In the genomic region with DNA sequence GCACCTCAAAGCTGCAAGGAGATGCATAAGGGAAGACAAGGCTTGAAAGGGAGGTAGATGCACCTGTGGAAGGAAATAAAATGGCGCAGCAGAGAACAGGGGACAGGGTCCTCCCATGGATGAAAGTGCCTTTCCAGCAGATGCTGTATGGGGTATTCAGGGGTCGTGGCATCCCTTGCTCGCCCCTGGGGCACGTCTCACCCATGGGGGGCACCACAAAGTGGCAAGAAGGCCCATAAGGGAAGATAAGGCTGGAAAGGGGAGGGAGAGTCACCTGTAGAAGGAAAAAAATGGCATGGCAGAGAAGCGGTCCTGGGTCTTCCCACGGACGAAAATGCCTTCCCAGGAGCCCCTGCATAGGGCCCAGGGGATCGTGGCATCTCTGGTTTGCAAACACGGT, we compare ENCODE assay signal across 1 cellular context.
TF ChIP-seq lines count a peak whose summit lies in the region.

No MANE protein-coding gene starts in this region.

TF ChIP-seq in SK-N-SH, 30 proteins besides CTCF, POLR2A, EP300 and RAD21 (continued from another document):
- TF ChIP-seq, protein P1, sequence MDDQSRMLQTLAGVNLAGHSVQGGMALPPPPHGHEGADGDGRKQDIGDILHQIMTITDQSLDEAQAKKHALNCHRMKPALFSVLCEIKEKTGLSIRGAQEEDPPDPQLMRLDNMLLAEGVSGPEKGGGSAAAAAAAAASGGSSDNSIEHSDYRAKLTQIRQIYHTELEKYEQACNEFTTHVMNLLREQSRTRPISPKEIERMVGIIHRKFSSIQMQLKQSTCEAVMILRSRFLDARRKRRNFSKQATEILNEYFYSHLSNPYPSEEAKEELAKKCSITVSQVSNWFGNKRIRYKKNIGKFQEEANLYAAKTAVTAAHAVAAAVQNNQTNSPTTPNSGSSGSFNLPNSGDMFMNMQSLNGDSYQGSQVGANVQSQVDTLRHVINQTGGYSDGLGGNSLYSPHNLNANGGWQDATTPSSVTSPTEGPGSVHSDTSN (IDR thresholded peaks at IDR 0.05) = no peak
- TF ChIP-seq JUND (IDR thresholded peaks at IDR 0.05) (no peak), USF2 (IDR thresholded peaks at IDR 0.05; ENCODE audit: borderline replicate concordance, low read depth, low read length) (no peak), YY1 (IDR thresholded peaks at IDR 0.05; ENCODE audit: low read depth) (no peak), TAF1 (IDR thresholded peaks at IDR 0.05; ENCODE audit: borderline replicate concordance, low read depth, low read length) (no peak), MEF2A (IDR thresholded peaks at IDR 0.05; ENCODE audit: borderline replicate concordance, low read depth) (no peak), FOXJ3 (CRISPR knock-in tag; IDR thresholded peaks at IDR 0.05) (no peak), ZBTB33 (IDR thresholded peaks at IDR 0.05; ENCODE audit: borderline replicate concordance, low read depth) (no peak), RCOR1 (IDR thresholded peaks at IDR 0.05; ENCODE audit: low read length) (no peak), NRF1 (IDR thresholded peaks at IDR 0.05; ENCODE audit: low read depth, low read length) (no peak), EZH2phosphoT487 (IDR thresholded peaks at IDR 0.05; ENCODE audit: borderline replicate concordance, low read depth) (no peak), RFX5 (IDR thresholded peaks at IDR 0.05; ENCODE audit: low read length) (no peak)
- TF ChIP-seq, protein P2, sequence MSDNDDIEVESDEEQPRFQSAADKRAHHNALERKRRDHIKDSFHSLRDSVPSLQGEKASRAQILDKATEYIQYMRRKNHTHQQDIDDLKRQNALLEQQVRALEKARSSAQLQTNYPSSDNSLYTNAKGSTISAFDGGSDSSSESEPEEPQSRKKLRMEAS (IDR thresholded peaks at IDR 0.05; ENCODE audit: low read depth) = no peak
- TF ChIP-seq, protein P3, sequence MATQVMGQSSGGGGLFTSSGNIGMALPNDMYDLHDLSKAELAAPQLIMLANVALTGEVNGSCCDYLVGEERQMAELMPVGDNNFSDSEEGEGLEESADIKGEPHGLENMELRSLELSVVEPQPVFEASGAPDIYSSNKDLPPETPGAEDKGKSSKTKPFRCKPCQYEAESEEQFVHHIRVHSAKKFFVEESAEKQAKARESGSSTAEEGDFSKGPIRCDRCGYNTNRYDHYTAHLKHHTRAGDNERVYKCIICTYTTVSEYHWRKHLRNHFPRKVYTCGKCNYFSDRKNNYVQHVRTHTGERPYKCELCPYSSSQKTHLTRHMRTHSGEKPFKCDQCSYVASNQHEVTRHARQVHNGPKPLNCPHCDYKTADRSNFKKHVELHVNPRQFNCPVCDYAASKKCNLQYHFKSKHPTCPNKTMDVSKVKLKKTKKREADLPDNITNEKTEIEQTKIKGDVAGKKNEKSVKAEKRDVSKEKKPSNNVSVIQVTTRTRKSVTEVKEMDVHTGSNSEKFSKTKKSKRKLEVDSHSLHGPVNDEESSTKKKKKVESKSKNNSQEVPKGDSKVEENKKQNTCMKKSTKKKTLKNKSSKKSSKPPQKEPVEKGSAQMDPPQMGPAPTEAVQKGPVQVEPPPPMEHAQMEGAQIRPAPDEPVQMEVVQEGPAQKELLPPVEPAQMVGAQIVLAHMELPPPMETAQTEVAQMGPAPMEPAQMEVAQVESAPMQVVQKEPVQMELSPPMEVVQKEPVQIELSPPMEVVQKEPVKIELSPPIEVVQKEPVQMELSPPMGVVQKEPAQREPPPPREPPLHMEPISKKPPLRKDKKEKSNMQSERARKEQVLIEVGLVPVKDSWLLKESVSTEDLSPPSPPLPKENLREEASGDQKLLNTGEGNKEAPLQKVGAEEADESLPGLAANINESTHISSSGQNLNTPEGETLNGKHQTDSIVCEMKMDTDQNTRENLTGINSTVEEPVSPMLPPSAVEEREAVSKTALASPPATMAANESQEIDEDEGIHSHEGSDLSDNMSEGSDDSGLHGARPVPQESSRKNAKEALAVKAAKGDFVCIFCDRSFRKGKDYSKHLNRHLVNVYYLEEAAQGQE (IDR thresholded peaks at IDR 0.05; ENCODE audit: low read depth, low read length) = no peak
- TF ChIP-seq, protein P4, sequence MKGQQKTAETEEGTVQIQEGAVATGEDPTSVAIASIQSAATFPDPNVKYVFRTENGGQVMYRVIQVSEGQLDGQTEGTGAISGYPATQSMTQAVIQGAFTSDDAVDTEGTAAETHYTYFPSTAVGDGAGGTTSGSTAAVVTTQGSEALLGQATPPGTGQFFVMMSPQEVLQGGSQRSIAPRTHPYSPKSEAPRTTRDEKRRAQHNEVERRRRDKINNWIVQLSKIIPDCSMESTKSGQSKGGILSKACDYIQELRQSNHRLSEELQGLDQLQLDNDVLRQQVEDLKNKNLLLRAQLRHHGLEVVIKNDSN (IDR thresholded peaks at IDR 0.05; ENCODE audit: borderline replicate concordance, low read depth) = no peak
